30 cellular contexts compared by ENCODE assay signal in genomic region chr19:14678199-14678598, GRCh38. TPM values are rescaled to one million over a fixed set of nuclear protein-coding genes. Genes with fewer than 3 reads are reported as not detected.
"Had no signal": no experiment of that assay in that cellular context is flagged by ENCODE, and none has a peak within 500 bp of the region (broad histone marks: within the 10 kb centered on the region; RNA-seq: fewer than 3 reads in every experiment).

No MANE protein-coding gene starts in this region.

- H3K27ac ChIP-seq: adrenal gland, body of pancreas, esophagus muscularis mucosa, foreskin keratinocyte, gastrocnemius medialis, heart left ventricle had no signal

- H3K27me3 ChIP-seq: adrenal gland, body of pancreas, foreskin keratinocyte had no signal

- FAIRE-seq: colon had no signal

- H3K4me1 ChIP-seq: adrenal gland, body of pancreas, esophagus muscularis mucosa, foreskin keratinocyte, gastrocnemius medialis had no signal

- ATAC-seq: activated CD8-positive, alpha-beta memory T cell treated with anti-CD3 and anti-CD28 coated beads, Interleukin-2, amount 10 ng/mL, durations not matched to agents 7 days and 5 days; activated CD8-positive, alpha-beta T cell treated with anti-CD3 and anti-CD28 coated beads, Interleukin-2, amount 10 ng/mL, durations not matched to agents 7 days and 5 days; activated naive CD8-positive, alpha-beta T cell treated with anti-CD3 and anti-CD28 coated beads, Interleukin-2, amount 50 U/mL, for 24 hours; body of pancreas; foreskin keratinocyte; gastrocnemius medialis; heart left ventricle had no signal

- DNase-seq: activated CD4-positive, alpha-beta T cell treated with anti-CD3 and anti-CD28 coated beads, Interleukin-2, amount 10 ng/mL, durations not matched to agents 24 days and 14 days; activated CD4-positive, CD25-positive, alpha-beta regulatory T cell; activated CD4-positive, CD25-positive, alpha-beta regulatory T cell treated with anti-CD3 and anti-CD28 coated beads, Interleukin-2, amount 50 U/mL, for 72 hours; activated CD8-positive, alpha-beta memory T cell treated with anti-CD3 and anti-CD28 coated beads, Interleukin-2, amount 10 ng/mL, durations not matched to agents 7 days and 5 days; activated CD8-positive, alpha-beta memory T cell treated with anti-CD3 and anti-CD28 coated beads, Interleukin-2, amount 50 U/mL, for 4 hours; activated CD8-positive, alpha-beta T cell treated with anti-CD3 and anti-CD28 coated beads, Interleukin-2, amount 10 ng/mL, durations not matched to agents 7 days and 5 days; activated naive CD4-positive, alpha-beta T cell treated with anti-CD3 and anti-CD28 coated beads for 36 hours; activated naive CD8-positive, alpha-beta T cell treated with anti-CD3 and anti-CD28 coated beads for 36 hours; activated naive CD8-positive, alpha-beta T cell treated with anti-CD3 and anti-CD28 coated beads, Interleukin-2, amount 50 U/mL, for 24 hours; activated T-cell treated with anti-CD3 and anti-CD28 coated beads, Interleukin-2, amount 50 U/mL, for 1 hour; activated T-cell treated with anti-CD3 and anti-CD28 coated beads, Interleukin-2, amount 50 U/mL, for 48 hours; adrenal gland; amygdala; aorta; body of pancreas; cortex of kidney; dermis blood vessel endothelial cell; effector CD4-positive, alpha-beta T cell; erythroblast; foreskin keratinocyte; gastrocnemius medialis; glutamatergic neuron; heart left ventricle had no signal

- H3K4me3 ChIP-seq: adrenal gland, body of pancreas, esophagus muscularis mucosa, gastrocnemius medialis, heart left ventricle had no signal

- H3K9me3 ChIP-seq: adrenal gland, body of pancreas, esophagus muscularis mucosa, gastrocnemius medialis, heart left ventricle had no signal

- H3K36me3 ChIP-seq: adrenal gland, esophagus muscularis mucosa, gastrocnemius medialis, heart left ventricle had no signal

RNA-seq across cellular contexts. Expression of gene ADGRE3, which starts 3.6 kb away (rescaled TPM):
- total RNA-seq: activated CD4-positive, alpha-beta memory T cell treated with anti-CD3 and anti-CD28 coated beads for 36 hours; activated CD4-positive, alpha-beta T cell treated with anti-CD3 and anti-CD28 coated beads, Interleukin-2, amount 10 ng/mL, durations not matched to agents 24 days and 14 days; activated CD8-positive, alpha-beta memory T cell treated with anti-CD3 and anti-CD28 coated beads for 36 hours; activated CD8-positive, alpha-beta memory T cell treated with anti-CD3 and anti-CD28 coated beads, Interleukin-2, amount 10 ng/mL, durations not matched to agents 7 days and 5 days; activated CD8-positive, alpha-beta T cell treated with anti-CD3 and anti-CD28 coated beads, Interleukin-2, amount 10 ng/mL, durations not matched to agents 7 days and 5 days; activated naive CD4-positive, alpha-beta T cell treated with anti-CD3 and anti-CD28 coated beads for 36 hours; activated naive CD8-positive, alpha-beta T cell treated with anti-CD3 and anti-CD28 coated beads for 36 hours; activated T-helper 1 cell treated with anti-CD3 and anti-CD28 coated beads, Interleukin-12 subunit alpha, Interleukin-12 subunit beta, Interleukin-2, Interleukin-4 antibody, amounts not matched to agents 30 ng/mL and 10 ng/mL and 1 ng/mL, durations not matched to agents 14 hours and 24 hours and 36 hours; body of pancreas; chondrocyte; dermis blood vessel endothelial cell; foreskin keratinocyte; gastrocnemius medialis; T-helper 1 cell treated with Interleukin-12 subunit alpha and Interleukin-12 subunit beta and Interleukin-4 antibody, amounts not matched to agents 30 ng/mL and 1 ng/mL, for 36 hours had no signal
- polyA plus RNA-seq: adrenal gland, aorta, foreskin keratinocyte, heart left ventricle had no signal
